ENCODE assay signal across 1 cellular context in genomic region chr5:181121675-181122561, GRCh38.
TF ChIP-seq lines count a peak whose summit lies in the region.

No MANE protein-coding gene starts in this region.

TF ChIP-seq in A549, 52 proteins besides CTCF, POLR2A, EP300 and RAD21 (continued from another document):
- no peak for TF ChIP-seq HMGXB4 (CRISPR knock-in tag; IDR thresholded peaks at IDR 0.05; ENCODE audit: borderline replicate concordance)
- no peak for TF ChIP-seq ZNF302 (CRISPR knock-in tag; IDR thresholded peaks at IDR 0.05)
- TF ChIP-seq FOXS1 (CRISPR knock-in tag; IDR thresholded peaks at IDR 0.05): no peak
- no peak for TF ChIP-seq CBX2 (IDR thresholded peaks at IDR 0.05; ENCODE audit: borderline replicate concordance, low read depth)
- TF ChIP-seq NR3C1 (IDR thresholded peaks at IDR 0.05): no peak
- no peak for TF ChIP-seq HDAC2 (IDR thresholded peaks at IDR 0.05)
- TF ChIP-seq ELK1 (IDR thresholded peaks at IDR 0.05; ENCODE audit: low read depth, low read length): no peak
- no peak for TF ChIP-seq SMC3 (IDR thresholded peaks at IDR 0.05)
- TF ChIP-seq MAZ (IDR thresholded peaks at IDR 0.05; ENCODE audit: borderline replicate concordance, low read depth, low read length): no peak
- TF ChIP-seq TP53 (CRISPR knock-in tag; IDR thresholded peaks at IDR 0.05): no peak
